38 cellular contexts compared by ENCODE assay signal in genomic region chr2:202046577-202046976, GRCh38. TPM values are rescaled to one million over a fixed set of nuclear protein-coding genes. Genes with fewer than 3 reads are reported as not detected.
"Had no signal": no experiment of that assay in that cellular context is flagged by ENCODE, and none has a peak within 500 bp of the region (broad histone marks: within the 10 kb centered on the region; RNA-seq: fewer than 3 reads in every experiment).

No MANE protein-coding gene starts in this region.

- H3K4me1 ChIP-seq: ascending aorta, breast epithelium, Peyer's patch had no signal

- H3K4me3 ChIP-seq: ascending aorta, breast epithelium, Peyer's patch, SJSA1 had no signal

- H3K9me3 ChIP-seq: ascending aorta, breast epithelium, Peyer's patch, SJSA1 had no signal

- H3K4me1 Mint-ChIP-seq: activated naive CD4-positive, alpha-beta T cell treated with anti-CD3 and anti-CD28 coated beads, Interleukin-2, amount 50 U/mL, for 24 hours; activated naive CD8-positive, alpha-beta T cell treated with anti-CD3 and anti-CD28 coated beads, Interleukin-2, amount 10 ng/mL, durations not matched to agents 7 days and 5 days; T-cell; T-helper 17 cell had no signal

- H3K4me3 Mint-ChIP-seq: activated CD8-positive, alpha-beta T cell treated with anti-CD3 and anti-CD28 coated beads for 36 hours; activated naive CD4-positive, alpha-beta T cell treated with anti-CD3 and anti-CD28 coated beads, Interleukin-2, amount 50 U/mL, for 24 hours; activated naive CD8-positive, alpha-beta T cell treated with anti-CD3 and anti-CD28 coated beads, Interleukin-2, amount 10 ng/mL, durations not matched to agents 7 days and 5 days; activated T-cell treated with anti-CD3 and anti-CD28 coated beads, Interleukin-2, amount 50 U/mL, for 24 hours; T-cell; T-helper 17 cell had no signal

- H3K9me3 Mint-ChIP-seq: activated CD8-positive, alpha-beta T cell treated with anti-CD3 and anti-CD28 coated beads for 36 hours; activated naive CD4-positive, alpha-beta T cell treated with anti-CD3 and anti-CD28 coated beads, Interleukin-2, amount 50 U/mL, for 24 hours; activated naive CD8-positive, alpha-beta T cell treated with anti-CD3 and anti-CD28 coated beads, Interleukin-2, amount 10 ng/mL, durations not matched to agents 7 days and 5 days; activated T-cell treated with anti-CD3 and anti-CD28 coated beads, Interleukin-2, amount 50 U/mL, for 24 hours; activated T-helper 2 cell treated with anti-CD3 and anti-CD28 coated beads, Interferon-gamma antibody, Interleukin-2, Interleukin-4, amounts not matched to agents 10 μg/mL and 5 μg/mL and 100 μg/mL, durations not matched to agents 14 hours and 24 hours and 36 hours; T-cell had no signal

- H3K27ac Mint-ChIP-seq: activated CD8-positive, alpha-beta T cell treated with anti-CD3 and anti-CD28 coated beads for 36 hours; activated naive CD4-positive, alpha-beta T cell treated with anti-CD3 and anti-CD28 coated beads, Interleukin-2, amount 50 U/mL, for 24 hours; activated naive CD8-positive, alpha-beta T cell treated with anti-CD3 and anti-CD28 coated beads, Interleukin-2, amount 10 ng/mL, durations not matched to agents 7 days and 5 days; activated T-cell treated with anti-CD3 and anti-CD28 coated beads, Interleukin-2, amount 50 U/mL, for 24 hours; activated T-helper 2 cell treated with anti-CD3 and anti-CD28 coated beads, Interferon-gamma antibody, Interleukin-2, Interleukin-4, amounts not matched to agents 10 μg/mL and 5 μg/mL and 100 μg/mL, durations not matched to agents 14 hours and 24 hours and 36 hours; T-cell; T-helper 17 cell had no signal

- DNase-seq: activated CD4-positive, alpha-beta T cell treated with anti-CD3 and anti-CD28 coated beads for 1 hour; activated CD4-positive, alpha-beta T cell treated with anti-CD3 and anti-CD28 coated beads for 48 hours; activated CD4-positive, CD25-positive, alpha-beta regulatory T cell; activated CD8-positive, alpha-beta T cell treated with anti-CD3 and anti-CD28 coated beads for 36 hours; activated gamma-delta T cell; activated naive CD4-positive, alpha-beta T cell treated with Interleukin-2 at 50 U/mL for 16 hours; activated naive CD8-positive, alpha-beta T cell treated with anti-CD3 and anti-CD28 coated beads, Interleukin-2, amount 10 ng/mL, durations not matched to agents 7 days and 5 days; activated T-cell treated with anti-CD3 and anti-CD28 coated beads, Interleukin-2, amount 50 U/mL, for 24 hours; amygdala; Karpas-422; KBM-7; NCI-H1048; NCI-H1105 treated with DMSO at 0.1 percent for 48 hours; NCI-H1436; NCI-H1694; NCI-H1930; NCI-H2081 treated with DMSO at 0.1 percent for 48 hours; NCI-H345; NCI-H524 treated with DMSO at 0.1 percent for 48 hours; NCI-H748 treated with DMSO at 0.1 percent for 48 hours; NK-92 treated with Interleukin-12 subunit alpha and Interleukin-12 subunit beta, amount 100 ng/mL, for 24 hours; PC-3; Peyer's patch; RPMI8226; SHP77 treated with DMSO at 0.1 percent for 48 hours; T-cell; T-helper 17 cell; T-helper 9 cell had no signal

- H3K27ac ChIP-seq: ascending aorta, breast epithelium, Peyer's patch, SJSA1, VCaP had no signal

- H3K36me3 Mint-ChIP-seq: activated naive CD4-positive, alpha-beta T cell treated with anti-CD3 and anti-CD28 coated beads, Interleukin-2, amount 50 U/mL, for 24 hours; activated naive CD8-positive, alpha-beta T cell treated with anti-CD3 and anti-CD28 coated beads, Interleukin-2, amount 10 ng/mL, durations not matched to agents 7 days and 5 days; T-cell had no signal

- H3K27me3 ChIP-seq: ascending aorta, breast epithelium, Peyer's patch, SJSA1 had no signal

- H3K36me3 ChIP-seq: ascending aorta, breast epithelium, Peyer's patch, SJSA1 had no signal

RNA-seq across cellular contexts. Expression of gene KIAA2012, which starts 26.5 kb away (rescaled TPM):
- total RNA-seq: activated CD8-positive, alpha-beta memory T cell treated with anti-CD3 and anti-CD28 coated beads for 36 hours; activated CD8-positive, alpha-beta T cell treated with anti-CD3 and anti-CD28 coated beads for 36 hours; activated naive CD8-positive, alpha-beta T cell treated with anti-CD3 and anti-CD28 coated beads, Interleukin-2, amount 10 ng/mL, durations not matched to agents 7 days and 5 days; activated T-helper 2 cell treated with anti-CD3 and anti-CD28 coated beads, Interferon-gamma antibody, Interleukin-2, Interleukin-4, amounts not matched to agents 10 μg/mL and 5 μg/mL and 100 μg/mL, durations not matched to agents 14 hours and 24 hours and 36 hours; breast epithelium; cardiac septum; MCF 10A; NCI-H460; PC-3; T-cell; T-helper 17 cell had no signal
